Comparison of ENCODE assay signal across 11 cellular contexts in the genomic region with DNA sequence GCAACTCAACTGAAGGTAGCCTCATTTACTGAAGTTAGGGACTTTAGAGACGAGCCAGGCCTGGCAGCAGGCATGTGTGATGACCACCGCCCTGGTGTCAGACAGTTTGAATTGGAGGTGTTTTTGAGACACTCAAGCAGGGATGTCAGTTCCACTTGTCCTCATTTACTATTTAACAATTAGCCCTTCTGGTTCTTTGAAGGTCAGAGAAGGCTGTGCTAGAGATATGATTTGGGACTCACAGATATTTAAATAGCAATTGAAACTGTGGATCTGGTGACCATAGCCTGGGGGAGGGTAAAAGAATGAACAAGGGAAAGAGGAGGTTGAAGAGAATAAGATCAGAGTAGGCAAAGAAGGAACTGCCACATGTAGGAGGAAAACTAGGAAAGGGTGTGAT.
"Had no signal": no experiment of that assay in that cellular context is flagged by ENCODE, and none has a peak within 500 bp of the region (broad histone marks: within the 10 kb centered on the region; RNA-seq: fewer than 3 reads in every experiment).

No MANE protein-coding gene starts in this region.

- H3K4me3 ChIP-seq: esophagus muscularis mucosa had no signal

- H3K4me1 ChIP-seq: parathyroid adenoma had no signal

- H3K4me1 Mint-ChIP-seq: activated B cell treated with CpG ODN at 0.5 μM for 24 hours, memory B cell had no signal

- H3K27ac Mint-ChIP-seq: activated B cell treated with CpG ODN at 0.5 μM for 24 hours; activated CD4-positive, alpha-beta T cell treated with anti-CD3 and anti-CD28 coated beads, Interleukin-2, amount 10 ng/mL, durations not matched to agents 7 days and 5 days; activated naive CD4-positive, alpha-beta T cell treated with anti-CD3 and anti-CD28 coated beads, Interleukin-2, amount 50 U/mL, for 24 hours; memory B cell had no signal

- H3K9me3 ChIP-seq: esophagus muscularis mucosa had no signal

- H3K4me3 Mint-ChIP-seq: activated B cell treated with CpG ODN at 0.5 μM for 24 hours; activated CD4-positive, alpha-beta T cell treated with anti-CD3 and anti-CD28 coated beads, Interleukin-2, amount 10 ng/mL, durations not matched to agents 7 days and 5 days; activated naive CD4-positive, alpha-beta T cell treated with anti-CD3 and anti-CD28 coated beads, Interleukin-2, amount 50 U/mL, for 24 hours; memory B cell had no signal

- H3K36me3 ChIP-seq: esophagus muscularis mucosa had no signal

- DNase-seq: activated B cell treated with CpG ODN at 0.5 μM for 24 hours; activated CD4-positive, alpha-beta T cell treated with anti-CD3 and anti-CD28 coated beads, Interleukin-2, amount 10 ng/mL, durations not matched to agents 7 days and 5 days; activated effector memory CD4-positive, alpha-beta T cell treated with Interleukin-2 at 50 U/mL for 16 hours; activated T-cell treated with anti-CD3 and anti-CD28 coated beads, Interleukin-2, amount 50 U/mL, for 1 hour; dermis blood vessel endothelial cell; glutamatergic neuron; small intestine had no signal

- H3K36me3 Mint-ChIP-seq: activated naive CD4-positive, alpha-beta T cell treated with anti-CD3 and anti-CD28 coated beads, Interleukin-2, amount 50 U/mL, for 24 hours had no signal

- H3K27ac ChIP-seq: esophagus muscularis mucosa, parathyroid adenoma had no signal

- H3K27me3 ChIP-seq: esophagus muscularis mucosa had no signal

- H3K9ac ChIP-seq: parathyroid adenoma had no signal

- H3K9me3 Mint-ChIP-seq: activated B cell treated with CpG ODN at 0.5 μM for 24 hours; activated CD4-positive, alpha-beta T cell treated with anti-CD3 and anti-CD28 coated beads, Interleukin-2, amount 10 ng/mL, durations not matched to agents 7 days and 5 days; activated naive CD4-positive, alpha-beta T cell treated with anti-CD3 and anti-CD28 coated beads, Interleukin-2, amount 50 U/mL, for 24 hours had no signal
